Comparison of ENCODE assay signal across 31 cellular contexts in genomic region chr12:105679982-105680381, GRCh38.
"Had no signal": no experiment of that assay in that cellular context is flagged by ENCODE, and none has a peak within 500 bp of the region (broad histone marks: within the 10 kb centered on the region; RNA-seq: fewer than 3 reads in every experiment).

No MANE protein-coding gene starts in this region.

- H3K9me3 ChIP-seq: MG63, Peyer's patch, SJSA1, SK-N-SH had no signal

- H3K9ac ChIP-seq: SK-N-SH had no signal

- H3K27ac Mint-ChIP-seq: activated CD4-positive, alpha-beta memory T cell treated with anti-CD3 and anti-CD28 coated beads for 36 hours; activated naive CD4-positive, alpha-beta T cell treated with anti-CD3 and anti-CD28 coated beads, Interleukin-2, amount 10 ng/mL, durations not matched to agents 7 days and 5 days; activated naive CD8-positive, alpha-beta T cell treated with anti-CD3 and anti-CD28 coated beads, Interleukin-2, amount 50 U/mL, for 24 hours; activated T-helper 1 cell treated with anti-CD3 and anti-CD28 coated beads, Interleukin-12 subunit alpha, Interleukin-12 subunit beta, Interleukin-2, Interleukin-4 antibody, amounts not matched to agents 30 ng/mL and 10 ng/mL and 1 ng/mL, durations not matched to agents 14 hours and 24 hours and 36 hours; brain; T-helper 1 cell treated with Interleukin-12 subunit alpha and Interleukin-12 subunit beta and Interleukin-4 antibody, amounts not matched to agents 30 μg/mL and 1 μg/mL, for 36 hours; T-helper 2 cell treated with Interferon-gamma antibody and Interleukin-4, amounts not matched to agents 5 μg/mL and 100 μg/mL, for 36 hours had no signal

- ATAC-seq: activated naive CD8-positive, alpha-beta T cell treated with anti-CD3 and anti-CD28 coated beads, Interleukin-2, amount 50 U/mL, for 24 hours; activated T-cell treated with anti-CD3 and anti-CD28 coated beads, Interleukin-2, amount 50 U/mL, for 4 hours; PC-3 had no signal

- DNase-seq: activated CD4-positive, alpha-beta memory T cell treated with anti-CD3 and anti-CD28 coated beads for 36 hours; activated effector memory CD4-positive, alpha-beta T cell treated with Interleukin-2 at 50 U/mL for 16 hours; activated naive CD4-positive, alpha-beta T cell treated with anti-CD3 and anti-CD28 coated beads, Interleukin-2, amount 10 ng/mL, durations not matched to agents 7 days and 5 days; activated naive CD8-positive, alpha-beta T cell treated with anti-CD3 and anti-CD28 coated beads, Interleukin-2, amount 50 U/mL, for 24 hours; activated T-cell treated with anti-CD3 and anti-CD28 coated beads for 4 hours; activated T-cell treated with anti-CD3 and anti-CD28 coated beads, Interleukin-2, amount 50 U/mL, for 4 hours; anterior cingulate cortex; central memory CD4-positive, alpha-beta T cell; Kasumi-1; KG1; MG63; NCI-H1092 treated with DMSO at 0.1 percent for 48 hours; NCI-H146; NCI-H187; NCI-H2029 treated with DMSO at 0.1 percent for 48 hours; NCI-H2107; NCI-H2171; NCI-H510A; NCI-H526; NCI-H748 treated with DMSO at 0.1 percent for 48 hours; NK-92 treated with Interleukin-12 subunit alpha and Interleukin-12 subunit beta, amount 100 ng/mL, for 24 hours; PC-3; Peyer's patch; RPMI8226; SHP77 treated with DMSO at 0.1 percent for 48 hours; SK-N-SH had no signal

- H3K4me1 Mint-ChIP-seq: activated naive CD4-positive, alpha-beta T cell treated with anti-CD3 and anti-CD28 coated beads, Interleukin-2, amount 10 ng/mL, durations not matched to agents 7 days and 5 days; activated naive CD8-positive, alpha-beta T cell treated with anti-CD3 and anti-CD28 coated beads, Interleukin-2, amount 50 U/mL, for 24 hours had no signal

- H3K4me3 ChIP-seq: MG63, Peyer's patch, SJSA1 had no signal

- H3K36me3 ChIP-seq: MG63, Peyer's patch, SJSA1 had no signal

- H3K27me3 Mint-ChIP-seq: activated CD4-positive, alpha-beta memory T cell treated with anti-CD3 and anti-CD28 coated beads for 36 hours; activated naive CD4-positive, alpha-beta T cell treated with anti-CD3 and anti-CD28 coated beads, Interleukin-2, amount 10 ng/mL, durations not matched to agents 7 days and 5 days; activated naive CD8-positive, alpha-beta T cell treated with anti-CD3 and anti-CD28 coated beads, Interleukin-2, amount 50 U/mL, for 24 hours; brain had no signal

- H3K9me3 Mint-ChIP-seq: activated CD4-positive, alpha-beta memory T cell treated with anti-CD3 and anti-CD28 coated beads for 36 hours; activated naive CD4-positive, alpha-beta T cell treated with anti-CD3 and anti-CD28 coated beads, Interleukin-2, amount 10 ng/mL, durations not matched to agents 7 days and 5 days; activated naive CD8-positive, alpha-beta T cell treated with anti-CD3 and anti-CD28 coated beads, Interleukin-2, amount 50 U/mL, for 24 hours; activated T-cell treated with anti-CD3 and anti-CD28 coated beads, Interleukin-2, amount 50 U/mL, for 4 hours; activated T-helper 1 cell treated with anti-CD3 and anti-CD28 coated beads, Interleukin-12 subunit alpha, Interleukin-12 subunit beta, Interleukin-2, Interleukin-4 antibody, amounts not matched to agents 30 ng/mL and 10 ng/mL and 1 ng/mL, durations not matched to agents 14 hours and 24 hours and 36 hours; T-helper 1 cell treated with Interleukin-12 subunit alpha and Interleukin-12 subunit beta and Interleukin-4 antibody, amounts not matched to agents 30 μg/mL and 1 μg/mL, for 36 hours; T-helper 2 cell treated with Interferon-gamma antibody and Interleukin-4, amounts not matched to agents 5 μg/mL and 100 μg/mL, for 36 hours had no signal

- H3K36me3 Mint-ChIP-seq: activated CD4-positive, alpha-beta memory T cell treated with anti-CD3 and anti-CD28 coated beads for 36 hours; activated naive CD4-positive, alpha-beta T cell treated with anti-CD3 and anti-CD28 coated beads, Interleukin-2, amount 10 ng/mL, durations not matched to agents 7 days and 5 days; brain had no signal

- H3K27ac ChIP-seq: Peyer's patch, SJSA1 had no signal

- H3K27me3 ChIP-seq: MG63, Peyer's patch, SJSA1 had no signal

- H3K4me1 ChIP-seq: Peyer's patch had no signal

- H3K4me3 Mint-ChIP-seq: activated CD4-positive, alpha-beta memory T cell treated with anti-CD3 and anti-CD28 coated beads for 36 hours; activated naive CD4-positive, alpha-beta T cell treated with anti-CD3 and anti-CD28 coated beads, Interleukin-2, amount 10 ng/mL, durations not matched to agents 7 days and 5 days; activated naive CD8-positive, alpha-beta T cell treated with anti-CD3 and anti-CD28 coated beads, Interleukin-2, amount 50 U/mL, for 24 hours; activated T-cell treated with anti-CD3 and anti-CD28 coated beads, Interleukin-2, amount 50 U/mL, for 4 hours; activated T-helper 1 cell treated with anti-CD3 and anti-CD28 coated beads, Interleukin-12 subunit alpha, Interleukin-12 subunit beta, Interleukin-2, Interleukin-4 antibody, amounts not matched to agents 30 ng/mL and 10 ng/mL and 1 ng/mL, durations not matched to agents 14 hours and 24 hours and 36 hours; brain; T-helper 1 cell treated with Interleukin-12 subunit alpha and Interleukin-12 subunit beta and Interleukin-4 antibody, amounts not matched to agents 30 μg/mL and 1 μg/mL, for 36 hours; T-helper 2 cell treated with Interferon-gamma antibody and Interleukin-4, amounts not matched to agents 5 μg/mL and 100 μg/mL, for 36 hours had no signal
